Comparison of ENCODE assay signal across 17 cellular contexts in the genomic region with DNA sequence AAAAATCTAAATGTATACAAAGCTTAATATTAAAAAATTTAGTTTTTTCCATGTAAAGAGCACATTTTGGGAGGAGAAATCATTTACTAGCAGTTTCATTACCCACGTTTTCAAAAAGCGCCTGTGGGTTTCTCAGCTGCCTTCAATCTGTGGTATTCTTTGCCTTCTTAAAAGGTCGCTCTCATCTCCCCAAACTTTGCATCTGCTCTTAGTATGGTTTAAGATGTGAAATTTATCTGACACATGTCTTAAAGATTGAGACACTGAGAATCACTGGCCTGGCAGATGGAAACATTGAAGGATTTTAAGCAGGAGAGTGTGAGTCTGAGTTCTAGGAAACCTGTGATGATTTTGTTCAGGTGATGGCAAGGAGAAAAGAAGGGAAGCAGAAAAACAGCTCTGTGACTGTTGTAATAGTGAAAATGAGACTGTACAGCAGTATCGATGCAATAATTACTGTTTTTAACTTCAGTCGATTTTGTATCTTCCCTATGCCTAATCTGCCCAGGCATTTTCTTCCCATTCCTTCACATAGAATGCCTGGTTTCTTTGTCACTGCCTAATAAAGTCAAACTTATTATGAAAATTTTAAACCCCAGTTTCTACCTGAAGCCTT.
DNase-seq lines count a peak whose midpoint lies in the region; ATAC-seq and TF ChIP-seq lines count a peak whose summit lies in the region.
"Had no signal": no experiment of that assay in that cellular context is flagged by ENCODE, and none has a peak within 500 bp of the region (broad histone marks: within the 10 kb centered on the region; RNA-seq: fewer than 3 reads in every experiment).

No MANE protein-coding gene starts in this region.

- H3K36me3 ChIP-seq in osteoblast (ENCODE audit: insufficient read depth, low read length) (peaks cover 15% of the 10 kb centered on the region), A673 (ENCODE audit: insufficient read depth, low read length, poor library complexity, severe bottlenecking) (peaks cover 4% of the 10 kb centered on the region)

- BruUV-seq in A673 (replicated peaks; lab: Mats Ljungman, UMichigan) = no TSS peak

- POLR2A ChIA-PET in A673 (lab: Charles Lee; ENCODE audit: low non-redundant PET) = no interaction called here

- H3K4me2 ChIP-seq in osteoblast (ENCODE audit: insufficient read depth, low read length) = no peak overlapping the region

- no peak overlapping the region for H2AFZ ChIP-seq in osteoblast (ENCODE audit: low read length)

- in situ Hi-C loops in KBM-7 (cut with MboI; ENCODE audit: low pct_unique_long_range_greater_than_20kb, low sequenced_read_pairs) = no loop called here

- H3K4me3 ChIP-seq in osteoblast (ENCODE audit: insufficient read depth, low read length) (no peak overlapping the region), A673 (ENCODE audit: low read depth, low read length, poor library complexity, severe bottlenecking) (no peak overlapping the region)
- H3K4me3 ChIP-seq: dorsolateral prefrontal cortex, suprapubic skin had no signal

- no peaks in the 10 kb centered on the region for H3K27me3 ChIP-seq in osteoblast (ENCODE audit: insufficient read depth, low read length)
- no peaks in the 10 kb centered on the region for H3K27me3 ChIP-seq in A673 (replicated peaks; ENCODE audit: insufficient read depth, low read depth, low read length, poor library complexity)
- H3K27me3 ChIP-seq: dorsolateral prefrontal cortex, suprapubic skin had no signal

- ATAC-seq in GM18907 (IDR thresholded peaks at IDR 0.05; ENCODE audit: unreplicated experiment) = peak; percentile 39
- peak; percentile 60 for ATAC-seq in GM21786 (IDR thresholded peaks at IDR 0.05; ENCODE audit: unreplicated experiment)
- ATAC-seq in HG03460 (IDR thresholded peaks at IDR 0.05; ENCODE audit: unreplicated experiment) = peak; percentile 52
- no peak for ATAC-seq in sciatic nerve
- ATAC-seq: Panc1 had no signal

- H3K79me2 ChIP-seq in osteoblast (ENCODE audit: insufficient read depth, low read length) = no peaks in the 10 kb centered on the region

- intact Hi-C loops in A673 (cut with micrococcal nuclease; ENCODE audit: unreplicated experiment) = loop anchor here (5.0 to 10.0 kb wide), 5 partner anchors 86 to 906 kb away; a partner anchor contains a TSS
- intact Hi-C loops in sciatic nerve (cut with DNase I) = loop anchor here (1.0 kb wide), 1 partner anchor 256 kb away; no protein-coding TSS in a partner anchor

- H3K4me1 ChIP-seq in osteoblast (ENCODE audit: insufficient read depth, low read length) (no peaks in the 10 kb centered on the region), A673 (ENCODE audit: insufficient read depth, low read length, poor library complexity, severe bottlenecking) (no peaks in the 10 kb centered on the region)
- H3K4me1 ChIP-seq: suprapubic skin had no signal

- DNase-seq in osteoblast (ENCODE audit: insufficient read length, low spot score, missing footprints) = no peak
- no peak for DNase-seq in KBM-7
- DNase-seq in dermis blood vessel endothelial cell = no peak
- no peak for DNase-seq in A673 (ENCODE audit: low spot score)
- no peak for DNase-seq in sciatic nerve (ENCODE audit: low spot score)
- DNase-seq: activated T-cell treated with anti-CD3 and anti-CD28 coated beads, Interleukin-2, amount 50 U/mL, for 48 hours; amygdala; dorsolateral prefrontal cortex; GDM1; HCEC 1CT; KG1; NCI-H526 treated with DMSO at 0.1 percent for 48 hours had no signal

- TF ChIP-seq CTCF in osteoblast (IDR thresholded peaks at IDR 0.05; ENCODE audit: extremely low read depth, low read depth, low read length) = no peak
- TF ChIP-seq CTCF in A673 (conservative IDR thresholded peaks at IDR 0.05; ENCODE audit: low read depth, low read length) = no peak

- H3K27ac ChIP-seq in osteoblast (ENCODE audit: low read depth, low read length) (peak overlapping the region; percentile 11), A673 (ENCODE audit: low read depth, low read length, poor library complexity, severe bottlenecking) (no peak overlapping the region)
- H3K27ac ChIP-seq: dorsolateral prefrontal cortex, suprapubic skin had no signal

- H4K20me1 ChIP-seq in osteoblast (ENCODE audit: insufficient read depth, low read length) = no peaks in the 10 kb centered on the region

- CTCF ChIA-PET in A673 (lab: Charles Lee) = no interaction called here

- H3K9me3 ChIP-seq in osteoblast (ENCODE audit: low read depth, low read length) = no peaks in the 10 kb centered on the region
- no peaks in the 10 kb centered on the region for H3K9me3 ChIP-seq in A673 (ENCODE audit: low read depth, low read length, poor library complexity, severe bottlenecking)
- H3K9me3 ChIP-seq: suprapubic skin had no signal
